Comparison of ENCODE assay signal across 8 cellular contexts in the genomic region with DNA sequence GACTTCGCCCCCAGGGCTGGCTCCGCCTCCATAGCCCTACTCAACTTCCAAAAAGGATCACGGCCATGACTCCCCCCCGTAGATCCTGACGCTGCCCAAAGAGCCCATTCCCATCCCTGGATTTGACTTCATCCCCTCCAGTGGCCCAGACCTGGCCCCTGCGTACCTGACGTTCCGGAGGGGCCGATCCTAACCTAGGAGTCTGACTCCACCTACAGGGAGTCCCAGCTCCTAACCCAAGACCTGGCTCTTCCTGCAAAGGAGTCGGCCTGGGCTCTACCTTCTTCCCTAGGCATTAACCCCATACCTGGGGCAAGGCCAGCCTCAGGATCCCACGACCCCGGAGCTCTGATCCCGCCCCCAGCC. TPM values are rescaled to one million over a fixed set of nuclear protein-coding genes. Genes with fewer than 3 reads are reported as not detected.
A peak's percentile ranks its signal among the peaks of the same experiment; 100 is the strongest.
DNase-seq lines count a peak whose midpoint lies in the region; ATAC-seq, FAIRE-seq and TF ChIP-seq lines count a peak whose summit lies in the region.

No MANE protein-coding gene starts in this region.

- H3K36me3 ChIP-seq in osteoblast (ENCODE audit: insufficient read depth, low read length), result no peaks in the 10 kb centered on the region

- H3K4me3 ChIP-seq in epithelial cell of proximal tubule (ENCODE audit: low read depth, low read length) (peak overlapping the region; percentile 45), osteoblast (ENCODE audit: insufficient read depth, low read length) (peak overlapping the region; percentile 37)

- H3K27ac ChIP-seq in osteoblast (ENCODE audit: low read depth, low read length), result no peak overlapping the region

- no peaks in the 10 kb centered on the region for H3K9me3 ChIP-seq in osteoblast (ENCODE audit: low read depth, low read length)

- peak overlapping the region; percentile 59 for H2AFZ ChIP-seq in osteoblast (ENCODE audit: low read length)

- H3K79me2 ChIP-seq in osteoblast (ENCODE audit: insufficient read depth, low read length), result no peaks in the 10 kb centered on the region

- no peaks in the 10 kb centered on the region for H4K20me1 ChIP-seq in osteoblast (ENCODE audit: insufficient read depth, low read length)

- no peak for TF ChIP-seq CTCF in epithelial cell of proximal tubule (conservative IDR thresholded peaks at IDR 0.05; ENCODE audit: low read depth, low read length)
- no peak for TF ChIP-seq CTCF in osteoblast (IDR thresholded peaks at IDR 0.05; ENCODE audit: extremely low read depth, low read depth, low read length)

- no peak for FAIRE-seq in urothelium cell line (lab: Jason Lieb, UNC)

- DNase-seq in DMS53 (lab: John Stamatoyannopoulos, UW) (peak; percentile 85), epithelial cell of proximal tubule (ENCODE audit: low read depth) (no peak), osteoblast (ENCODE audit: insufficient read length, low spot score, missing footprints) (no peak), urothelium cell line (ENCODE audit: low spot score) (no peak), NCI-H1694 (lab: John Stamatoyannopoulos, UW) (no peak), SHP77 (lab: John Stamatoyannopoulos, UW) (no peak)

- ATAC-seq in HG03432 (IDR thresholded peaks at IDR 0.05; ENCODE audit: unreplicated experiment) (peak; percentile 2), HG02759 (IDR thresholded peaks at IDR 0.05; ENCODE audit: unreplicated experiment) (no peak)

- peak overlapping the region; percentile 72 for H3K4me2 ChIP-seq in osteoblast (ENCODE audit: insufficient read depth, low read length)

- peaks cover 10% of the 10 kb centered on the region for H3K27me3 ChIP-seq in osteoblast (ENCODE audit: insufficient read depth, low read length)

- H3K4me1 ChIP-seq in osteoblast (ENCODE audit: insufficient read depth, low read length), result peaks cover 5% of the 10 kb centered on the region

RNA-seq across cellular contexts. Expression of a gene that starts 10.8 kb away (rescaled TPM):
- total RNA-seq in epithelial cell of proximal tubule, result 49.2 and 70.8 TPM in 2 replicates
- 2.4 and 2.5 TPM in 2 replicates for total RNA-seq in osteoblast

RNA-seq across cellular contexts. Expression of a gene that starts 15.5 kb away (rescaled TPM):
- total RNA-seq in epithelial cell of proximal tubule, result 3.9 and 6.3 TPM in 2 replicates
- 6.8 and 6.9 TPM in 2 replicates for total RNA-seq in osteoblast

RNA-seq across cellular contexts. Expression of a gene that starts 23.5 kb away (rescaled TPM):
- total RNA-seq in epithelial cell of proximal tubule (17.5 and 22.9 TPM in 2 replicates), osteoblast (0.29 and 1.1 TPM in 2 replicates)

RNA-seq across cellular contexts. Expression of a gene that starts 25.7 kb away (rescaled TPM):
- total RNA-seq in epithelial cell of proximal tubule (not detected in 2 replicates), osteoblast (not detected in 2 replicates)

RNA-seq across cellular contexts. Expression of a gene that starts 48.8 kb away (rescaled TPM):
- total RNA-seq in epithelial cell of proximal tubule (not detected in 2 replicates), osteoblast (not detected in 2 replicates)

Comparison
In these comparisons a context has a peak if more than half of its experiments do, and no peak if none do; other contexts are left out.
1. RNA of a gene that starts 10.8 kb away (total RNA-seq): 49.2 to 70.8 TPM in epithelial cell of proximal tubule; 2.4 to 2.5 TPM in osteoblast; every median in the first group is over 10 times any median in the second.